Comparison of ENCODE assay signal across 1 cellular context in the genomic region with DNA sequence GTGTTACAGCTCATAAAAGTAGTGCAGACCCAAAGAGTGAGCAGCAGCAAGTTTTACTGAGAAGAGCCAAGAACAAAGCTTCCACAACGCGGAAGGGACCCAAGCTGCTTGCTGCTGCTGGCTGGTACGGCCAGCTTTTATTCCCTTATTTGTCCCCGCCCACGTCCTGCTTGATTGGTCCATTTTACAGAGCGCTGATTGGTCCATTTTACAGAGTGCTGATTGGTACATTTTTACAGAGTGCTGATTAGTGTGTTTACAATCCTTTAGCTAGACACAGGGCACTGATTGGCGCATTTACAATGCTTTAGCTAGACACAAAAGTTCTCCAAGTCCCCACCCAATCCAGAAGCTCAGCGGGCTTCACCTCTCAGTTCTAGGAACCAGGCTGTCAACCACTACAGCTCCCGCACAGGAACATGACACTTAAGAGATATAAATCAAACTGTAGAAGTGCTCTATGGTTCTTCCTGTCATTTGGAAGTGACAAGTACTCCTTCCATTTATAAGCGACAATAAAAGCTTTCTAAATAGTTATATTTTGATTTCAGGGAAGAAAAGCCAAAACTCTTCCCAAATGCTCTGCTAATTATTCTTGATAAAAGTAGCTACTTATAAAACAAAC.
TF ChIP-seq lines count a peak whose summit lies in the region.

No MANE protein-coding gene starts in this region.

TF ChIP-seq in K562, 482 proteins besides CTCF, POLR2A, EP300 and RAD21 (continues in another document):
- TF ChIP-seq ILK (tag; IDR thresholded peaks at IDR 0.05; ENCODE audit: borderline replicate concordance, low read depth) (no peak), NEUROD1 (IDR thresholded peaks at IDR 0.05; ENCODE audit: borderline replicate concordance, low read depth, low read length, partially characterized antibody) (no peak), ZKSCAN1 (IDR thresholded peaks at IDR 0.05; ENCODE audit: low read depth, low read length) (no peak), ZNF584 (CRISPR knock-in tag; IDR thresholded peaks at IDR 0.05; ENCODE audit: low read depth) (no peak), SMARCC2 (IDR thresholded peaks at IDR 0.05; ENCODE audit: low read depth) (no peak), ZNF174 (CRISPR knock-in tag; IDR thresholded peaks at IDR 0.05) (no peak), ZNF316 (IDR thresholded peaks at IDR 0.05) (peak; percentile 62; the same call in 1 of the 2 replicates), SIN3B (IDR thresholded peaks at IDR 0.05; ENCODE audit: low read depth) (no peak), PURB (CRISPR knock-in tag; IDR thresholded peaks at IDR 0.05; ENCODE audit: low read depth) (no peak), ERF (CRISPR knock-in tag; IDR thresholded peaks at IDR 0.05) (no peak), NRF1 (conservative IDR thresholded peaks at IDR 0.05 in 1 of 2, IDR thresholded peaks at IDR 0.05 in 1 of 2) (no peak), KAT7 (CRISPR knock-in tag; IDR thresholded peaks at IDR 0.05; ENCODE audit: borderline replicate concordance) (no peak), SMAD3 (CRISPR knock-in tag; conservative IDR thresholded peaks at IDR 0.05) (no peak), ZNF3 (CRISPR knock-in tag; IDR thresholded peaks at IDR 0.05) (no peak), ZNF444 (CRISPR knock-in tag; IDR thresholded peaks at IDR 0.05) (no peak), TFAM (CRISPR knock-in tag; conservative IDR thresholded peaks at IDR 0.05) (no peak), SAFB (IDR thresholded peaks at IDR 0.05; ENCODE audit: borderline replicate concordance, low read depth, low read length) (no peak), MCM5 (IDR thresholded peaks at IDR 0.05; ENCODE audit: low read depth) (no peak), CXXC5 (CRISPR knock-in tag; IDR thresholded peaks at IDR 0.05) (no peak), NR1H2 (CRISPR knock-in tag; IDR thresholded peaks at IDR 0.05) (no peak), ARNT (IDR thresholded peaks at IDR 0.05) (no peak), LCOR (CRISPR knock-in tag; IDR thresholded peaks at IDR 0.05) (no peak), CHCHD3 (CRISPR knock-in tag; IDR thresholded peaks at IDR 0.05) (no peak), CBX1 (IDR thresholded peaks at IDR 0.05; ENCODE audit: low read depth) (no peak), ZFP36 (IDR thresholded peaks at IDR 0.05; ENCODE audit: low read depth, low read length, partially characterized antibody) (no peak), C11orf30 (IDR thresholded peaks at IDR 0.05; ENCODE audit: low read depth) (0 out of 2 replicates have a peak, but pooled peaks have one; percentile 22), ZNF133 (CRISPR knock-in tag; IDR thresholded peaks at IDR 0.05) (no peak), SIN3A (IDR thresholded peaks at IDR 0.05; ENCODE audit: borderline replicate concordance in 2 of 2, control insufficient read depth in 1 of 2, low read depth in 2 of 2, low read length in 2 of 2) (no peak), PHTF2 (CRISPR knock-in tag; IDR thresholded peaks at IDR 0.05) (no peak), MCM3 (IDR thresholded peaks at IDR 0.05) (no peak), COPS2 (conservative IDR thresholded peaks at IDR 0.05) (no peak), MTF1 (CRISPR knock-in tag; IDR thresholded peaks at IDR 0.05; ENCODE audit: borderline replicate concordance) (no peak), NFYB (IDR thresholded peaks at IDR 0.05; ENCODE audit: extremely low read depth, insufficient read length) (peak; percentile 59), ARID2 (IDR thresholded peaks at IDR 0.05) (no peak), TSC22D4 (tag; IDR thresholded peaks at IDR 0.05) (no peak), ETV1 (tag; conservative IDR thresholded peaks at IDR 0.05; ENCODE audit: low read depth) (no peak), BCL6 (CRISPR knock-in tag; IDR thresholded peaks at IDR 0.05) (no peak), RBM15 (IDR thresholded peaks at IDR 0.05; ENCODE audit: insufficient read depth, low read length) (no peak), MEIS2 (IDR thresholded peaks at IDR 0.05; ENCODE audit: partially characterized antibody) (peak; percentile 92), ZNF263 (CRISPR knock-in tag; IDR thresholded peaks at IDR 0.05; ENCODE audit: borderline replicate concordance) (no peak), RNF2 (IDR thresholded peaks at IDR 0.05) (no peak), ZNF184 (CRISPR knock-in tag; IDR thresholded peaks at IDR 0.05) (no peak)
- TF ChIP-seq, protein P1, sequence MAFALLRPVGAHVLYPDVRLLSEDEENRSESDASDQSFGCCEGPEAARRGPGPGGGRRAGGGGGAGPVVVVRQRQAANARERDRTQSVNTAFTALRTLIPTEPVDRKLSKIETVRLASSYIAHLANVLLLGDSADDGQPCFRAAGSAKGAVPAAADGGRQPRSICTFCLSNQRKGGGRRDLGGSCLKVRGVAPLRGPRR (CRISPR knock-in tag; IDR thresholded peaks at IDR 0.05), result no peak
- TF ChIP-seq, protein P2, sequence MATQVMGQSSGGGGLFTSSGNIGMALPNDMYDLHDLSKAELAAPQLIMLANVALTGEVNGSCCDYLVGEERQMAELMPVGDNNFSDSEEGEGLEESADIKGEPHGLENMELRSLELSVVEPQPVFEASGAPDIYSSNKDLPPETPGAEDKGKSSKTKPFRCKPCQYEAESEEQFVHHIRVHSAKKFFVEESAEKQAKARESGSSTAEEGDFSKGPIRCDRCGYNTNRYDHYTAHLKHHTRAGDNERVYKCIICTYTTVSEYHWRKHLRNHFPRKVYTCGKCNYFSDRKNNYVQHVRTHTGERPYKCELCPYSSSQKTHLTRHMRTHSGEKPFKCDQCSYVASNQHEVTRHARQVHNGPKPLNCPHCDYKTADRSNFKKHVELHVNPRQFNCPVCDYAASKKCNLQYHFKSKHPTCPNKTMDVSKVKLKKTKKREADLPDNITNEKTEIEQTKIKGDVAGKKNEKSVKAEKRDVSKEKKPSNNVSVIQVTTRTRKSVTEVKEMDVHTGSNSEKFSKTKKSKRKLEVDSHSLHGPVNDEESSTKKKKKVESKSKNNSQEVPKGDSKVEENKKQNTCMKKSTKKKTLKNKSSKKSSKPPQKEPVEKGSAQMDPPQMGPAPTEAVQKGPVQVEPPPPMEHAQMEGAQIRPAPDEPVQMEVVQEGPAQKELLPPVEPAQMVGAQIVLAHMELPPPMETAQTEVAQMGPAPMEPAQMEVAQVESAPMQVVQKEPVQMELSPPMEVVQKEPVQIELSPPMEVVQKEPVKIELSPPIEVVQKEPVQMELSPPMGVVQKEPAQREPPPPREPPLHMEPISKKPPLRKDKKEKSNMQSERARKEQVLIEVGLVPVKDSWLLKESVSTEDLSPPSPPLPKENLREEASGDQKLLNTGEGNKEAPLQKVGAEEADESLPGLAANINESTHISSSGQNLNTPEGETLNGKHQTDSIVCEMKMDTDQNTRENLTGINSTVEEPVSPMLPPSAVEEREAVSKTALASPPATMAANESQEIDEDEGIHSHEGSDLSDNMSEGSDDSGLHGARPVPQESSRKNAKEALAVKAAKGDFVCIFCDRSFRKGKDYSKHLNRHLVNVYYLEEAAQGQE (CRISPR knock-in tag; IDR thresholded peaks at IDR 0.05; ENCODE audit: low read depth), result no peak
- TF ChIP-seq, protein P3, sequence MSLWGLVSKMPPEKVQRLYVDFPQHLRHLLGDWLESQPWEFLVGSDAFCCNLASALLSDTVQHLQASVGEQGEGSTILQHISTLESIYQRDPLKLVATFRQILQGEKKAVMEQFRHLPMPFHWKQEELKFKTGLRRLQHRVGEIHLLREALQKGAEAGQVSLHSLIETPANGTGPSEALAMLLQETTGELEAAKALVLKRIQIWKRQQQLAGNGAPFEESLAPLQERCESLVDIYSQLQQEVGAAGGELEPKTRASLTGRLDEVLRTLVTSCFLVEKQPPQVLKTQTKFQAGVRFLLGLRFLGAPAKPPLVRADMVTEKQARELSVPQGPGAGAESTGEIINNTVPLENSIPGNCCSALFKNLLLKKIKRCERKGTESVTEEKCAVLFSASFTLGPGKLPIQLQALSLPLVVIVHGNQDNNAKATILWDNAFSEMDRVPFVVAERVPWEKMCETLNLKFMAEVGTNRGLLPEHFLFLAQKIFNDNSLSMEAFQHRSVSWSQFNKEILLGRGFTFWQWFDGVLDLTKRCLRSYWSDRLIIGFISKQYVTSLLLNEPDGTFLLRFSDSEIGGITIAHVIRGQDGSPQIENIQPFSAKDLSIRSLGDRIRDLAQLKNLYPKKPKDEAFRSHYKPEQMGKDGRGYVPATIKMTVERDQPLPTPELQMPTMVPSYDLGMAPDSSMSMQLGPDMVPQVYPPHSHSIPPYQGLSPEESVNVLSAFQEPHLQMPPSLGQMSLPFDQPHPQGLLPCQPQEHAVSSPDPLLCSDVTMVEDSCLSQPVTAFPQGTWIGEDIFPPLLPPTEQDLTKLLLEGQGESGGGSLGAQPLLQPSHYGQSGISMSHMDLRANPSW (CRISPR knock-in tag; IDR thresholded peaks at IDR 0.05), result no peak
- TF ChIP-seq, protein P4, sequence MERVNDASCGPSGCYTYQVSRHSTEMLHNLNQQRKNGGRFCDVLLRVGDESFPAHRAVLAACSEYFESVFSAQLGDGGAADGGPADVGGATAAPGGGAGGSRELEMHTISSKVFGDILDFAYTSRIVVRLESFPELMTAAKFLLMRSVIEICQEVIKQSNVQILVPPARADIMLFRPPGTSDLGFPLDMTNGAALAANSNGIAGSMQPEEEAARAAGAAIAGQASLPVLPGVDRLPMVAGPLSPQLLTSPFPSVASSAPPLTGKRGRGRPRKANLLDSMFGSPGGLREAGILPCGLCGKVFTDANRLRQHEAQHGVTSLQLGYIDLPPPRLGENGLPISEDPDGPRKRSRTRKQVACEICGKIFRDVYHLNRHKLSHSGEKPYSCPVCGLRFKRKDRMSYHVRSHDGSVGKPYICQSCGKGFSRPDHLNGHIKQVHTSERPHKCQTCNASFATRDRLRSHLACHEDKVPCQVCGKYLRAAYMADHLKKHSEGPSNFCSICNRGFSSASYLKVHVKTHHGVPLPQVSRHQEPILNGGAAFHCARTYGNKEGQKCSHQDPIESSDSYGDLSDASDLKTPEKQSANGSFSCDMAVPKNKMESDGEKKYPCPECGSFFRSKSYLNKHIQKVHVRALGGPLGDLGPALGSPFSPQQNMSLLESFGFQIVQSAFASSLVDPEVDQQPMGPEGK (CRISPR knock-in tag; IDR thresholded peaks at IDR 0.05; ENCODE audit: borderline replicate concordance), result no peak
- TF ChIP-seq, protein P5, sequence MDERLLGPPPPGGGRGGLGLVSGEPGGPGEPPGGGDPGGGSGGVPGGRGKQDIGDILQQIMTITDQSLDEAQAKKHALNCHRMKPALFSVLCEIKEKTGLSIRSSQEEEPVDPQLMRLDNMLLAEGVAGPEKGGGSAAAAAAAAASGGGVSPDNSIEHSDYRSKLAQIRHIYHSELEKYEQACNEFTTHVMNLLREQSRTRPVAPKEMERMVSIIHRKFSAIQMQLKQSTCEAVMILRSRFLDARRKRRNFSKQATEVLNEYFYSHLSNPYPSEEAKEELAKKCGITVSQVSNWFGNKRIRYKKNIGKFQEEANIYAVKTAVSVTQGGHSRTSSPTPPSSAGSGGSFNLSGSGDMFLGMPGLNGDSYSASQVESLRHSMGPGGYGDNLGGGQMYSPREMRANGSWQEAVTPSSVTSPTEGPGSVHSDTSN (CRISPR knock-in tag; IDR thresholded peaks at IDR 0.05; ENCODE audit: low read depth), result no peak
- TF ChIP-seq, protein P5 (tag; conservative IDR thresholded peaks at IDR 0.05; ENCODE audit: low read depth), result peak; percentile 72
- TF ChIP-seq, protein P6, sequence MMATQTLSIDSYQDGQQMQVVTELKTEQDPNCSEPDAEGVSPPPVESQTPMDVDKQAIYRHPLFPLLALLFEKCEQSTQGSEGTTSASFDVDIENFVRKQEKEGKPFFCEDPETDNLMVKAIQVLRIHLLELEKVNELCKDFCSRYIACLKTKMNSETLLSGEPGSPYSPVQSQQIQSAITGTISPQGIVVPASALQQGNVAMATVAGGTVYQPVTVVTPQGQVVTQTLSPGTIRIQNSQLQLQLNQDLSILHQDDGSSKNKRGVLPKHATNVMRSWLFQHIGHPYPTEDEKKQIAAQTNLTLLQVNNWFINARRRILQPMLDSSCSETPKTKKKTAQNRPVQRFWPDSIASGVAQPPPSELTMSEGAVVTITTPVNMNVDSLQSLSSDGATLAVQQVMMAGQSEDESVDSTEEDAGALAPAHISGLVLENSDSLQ (IDR thresholded peaks at IDR 0.05), result peak; percentile 84
- TF ChIP-seq, protein P7, sequence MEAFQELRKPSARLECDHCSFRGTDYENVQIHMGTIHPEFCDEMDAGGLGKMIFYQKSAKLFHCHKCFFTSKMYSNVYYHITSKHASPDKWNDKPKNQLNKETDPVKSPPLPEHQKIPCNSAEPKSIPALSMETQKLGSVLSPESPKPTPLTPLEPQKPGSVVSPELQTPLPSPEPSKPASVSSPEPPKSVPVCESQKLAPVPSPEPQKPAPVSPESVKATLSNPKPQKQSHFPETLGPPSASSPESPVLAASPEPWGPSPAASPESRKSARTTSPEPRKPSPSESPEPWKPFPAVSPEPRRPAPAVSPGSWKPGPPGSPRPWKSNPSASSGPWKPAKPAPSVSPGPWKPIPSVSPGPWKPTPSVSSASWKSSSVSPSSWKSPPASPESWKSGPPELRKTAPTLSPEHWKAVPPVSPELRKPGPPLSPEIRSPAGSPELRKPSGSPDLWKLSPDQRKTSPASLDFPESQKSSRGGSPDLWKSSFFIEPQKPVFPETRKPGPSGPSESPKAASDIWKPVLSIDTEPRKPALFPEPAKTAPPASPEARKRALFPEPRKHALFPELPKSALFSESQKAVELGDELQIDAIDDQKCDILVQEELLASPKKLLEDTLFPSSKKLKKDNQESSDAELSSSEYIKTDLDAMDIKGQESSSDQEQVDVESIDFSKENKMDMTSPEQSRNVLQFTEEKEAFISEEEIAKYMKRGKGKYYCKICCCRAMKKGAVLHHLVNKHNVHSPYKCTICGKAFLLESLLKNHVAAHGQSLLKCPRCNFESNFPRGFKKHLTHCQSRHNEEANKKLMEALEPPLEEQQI (IDR thresholded peaks at IDR 0.05), result peak; percentile 64; the same call in 1 of the 2 replicates
- TF ChIP-seq, protein P8, sequence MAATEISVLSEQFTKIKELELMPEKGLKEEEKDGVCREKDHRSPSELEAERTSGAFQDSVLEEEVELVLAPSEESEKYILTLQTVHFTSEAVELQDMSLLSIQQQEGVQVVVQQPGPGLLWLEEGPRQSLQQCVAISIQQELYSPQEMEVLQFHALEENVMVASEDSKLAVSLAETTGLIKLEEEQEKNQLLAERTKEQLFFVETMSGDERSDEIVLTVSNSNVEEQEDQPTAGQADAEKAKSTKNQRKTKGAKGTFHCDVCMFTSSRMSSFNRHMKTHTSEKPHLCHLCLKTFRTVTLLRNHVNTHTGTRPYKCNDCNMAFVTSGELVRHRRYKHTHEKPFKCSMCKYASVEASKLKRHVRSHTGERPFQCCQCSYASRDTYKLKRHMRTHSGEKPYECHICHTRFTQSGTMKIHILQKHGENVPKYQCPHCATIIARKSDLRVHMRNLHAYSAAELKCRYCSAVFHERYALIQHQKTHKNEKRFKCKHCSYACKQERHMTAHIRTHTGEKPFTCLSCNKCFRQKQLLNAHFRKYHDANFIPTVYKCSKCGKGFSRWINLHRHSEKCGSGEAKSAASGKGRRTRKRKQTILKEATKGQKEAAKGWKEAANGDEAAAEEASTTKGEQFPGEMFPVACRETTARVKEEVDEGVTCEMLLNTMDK (IDR thresholded peaks at IDR 0.05; ENCODE audit: borderline replicate concordance, insufficient read depth, low read depth, low read length, poor library complexity, severe bottlenecking), result no peak
